18 cellular contexts compared by ENCODE assay signal in the genomic region with DNA sequence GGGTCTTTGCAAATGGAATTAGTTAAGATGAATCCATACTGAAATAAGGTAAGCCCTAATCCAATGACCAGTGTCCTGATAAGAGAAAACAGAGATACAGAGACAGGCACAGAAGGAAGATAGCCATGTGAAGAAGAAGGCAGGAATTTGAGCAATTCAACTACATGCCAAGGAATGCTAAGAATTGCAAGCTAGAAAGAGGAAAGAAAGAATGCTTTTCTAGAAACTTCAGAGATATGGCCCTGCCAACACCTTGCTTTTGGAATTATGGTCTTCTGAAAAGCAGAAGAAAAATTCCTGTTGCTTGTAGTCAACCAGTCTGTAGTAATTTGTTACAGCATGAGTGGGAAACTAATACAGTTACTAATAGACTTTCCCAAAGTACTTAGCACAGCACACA.
DNase-seq lines count a peak whose midpoint lies in the region; ATAC-seq and TF ChIP-seq lines count a peak whose summit lies in the region.
"Had no signal": no experiment of that assay in that cellular context is flagged by ENCODE, and none has a peak within 500 bp of the region (broad histone marks: within the 10 kb centered on the region; RNA-seq: fewer than 3 reads in every experiment).

No MANE protein-coding gene starts in this region.

- H3K4me1 ChIP-seq in endodermal cell (ENCODE audit: control insufficient read depth, insufficient read depth, low read length) (peaks cover 8% of the 10 kb centered on the region), mesodermal cell (ENCODE audit: control insufficient read depth, insufficient read depth, low read length, poor library complexity, severe bottlenecking) (peaks cover 4% of the 10 kb centered on the region), smooth muscle cell (ENCODE audit: low read depth) (no peaks in the 10 kb centered on the region), PC-3 (ENCODE audit: insufficient read depth, low read length) (no peaks in the 10 kb centered on the region; the same call in 1 of the 2 replicates)

- H3K27ac ChIP-seq in endodermal cell (ENCODE audit: low read depth, low read length): no peak overlapping the region
- H3K27ac ChIP-seq in mesodermal cell (ENCODE audit: low read depth, low read length, severe bottlenecking): peak overlapping the region; percentile 87
- no peak overlapping the region for H3K27ac ChIP-seq in smooth muscle cell (ENCODE audit: low read depth)
- H3K27ac ChIP-seq in PC-3 (ENCODE audit: low read length): no peak overlapping the region

- H3K9ac ChIP-seq in endodermal cell (ENCODE audit: extremely low read depth, low read length, poor library complexity, severe bottlenecking) (no peak overlapping the region), smooth muscle cell (ENCODE audit: low read depth) (no peak overlapping the region), PC-3 (ENCODE audit: low read length) (no peak overlapping the region)

- no peaks in the 10 kb centered on the region for H3K36me3 ChIP-seq in endodermal cell (ENCODE audit: control insufficient read depth, insufficient read depth, low read length)
- H3K36me3 ChIP-seq in mesodermal cell (ENCODE audit: control insufficient read depth, insufficient read depth, low read length): no peaks in the 10 kb centered on the region
- no peaks in the 10 kb centered on the region for H3K36me3 ChIP-seq in smooth muscle cell (ENCODE audit: low read depth)
- no peaks in the 10 kb centered on the region for H3K36me3 ChIP-seq in PC-3 (ENCODE audit: low read depth, low read length)

- H3K9me3 Mint-ChIP-seq in WTC11 (no peaks in the 10 kb centered on the region), endodermal cell (no peaks in the 10 kb centered on the region)

- DNase-seq in GM03348 (ENCODE audit: low spot score) (peak; percentile 12), WTC11 (ENCODE audit: low spot score) (no peak), endodermal cell (no peak), smooth muscle cell (lab: John Stamatoyannopoulos, UW; ENCODE audit: unreplicated experiment) (no peak), PC-3 (no peak), NCI-H2029 treated with DMSO at 0.1 percent for 48 hours (lab: John Stamatoyannopoulos, UW) (no peak)
- DNase-seq: CD4-positive, CD25-positive, alpha-beta regulatory T cell; DMS53; KBM-7; NCI-H1048; NCI-H1436 treated with DMSO at 0.1 percent for 48 hours; NCI-H2081 treated with DMSO at 0.1 percent for 48 hours; NCI-H524 treated with DMSO at 0.1 percent for 48 hours; SHP77 had no signal

- H3K4me1 Mint-ChIP-seq in WTC11: peaks cover 7% of the 10 kb centered on the region
- H3K4me1 Mint-ChIP-seq in endodermal cell: no peaks in the 10 kb centered on the region
- H3K4me1 Mint-ChIP-seq: B cell; CD4-positive, CD25-positive, alpha-beta regulatory T cell had no signal

- H2AFZ ChIP-seq in smooth muscle cell (ENCODE audit: low read depth) (no peak overlapping the region), PC-3 (ENCODE audit: low read length) (no peak overlapping the region)

- H3K9me2 ChIP-seq in PC-3 (replicated peaks; ENCODE audit: low read length): no peaks in the 10 kb centered on the region

- no peaks in the 10 kb centered on the region for H3K36me3 Mint-ChIP-seq in WTC11
- no peaks in the 10 kb centered on the region for H3K36me3 Mint-ChIP-seq in endodermal cell (ENCODE audit: low read depth)
- H3K36me3 Mint-ChIP-seq: CD4-positive, CD25-positive, alpha-beta regulatory T cell had no signal

- TF ChIP-seq CTCF in WTC11 (IDR thresholded peaks at IDR 0.05) (no peak), endodermal cell (conservative IDR thresholded peaks at IDR 0.05) (no peak), smooth muscle cell (IDR thresholded peaks at IDR 0.05; ENCODE audit: borderline replicate concordance, insufficient read depth, poor library complexity, severe bottlenecking) (no peak), PC-3 (conservative IDR thresholded peaks at IDR 0.05; ENCODE audit: low read depth, low read length) (no peak)

- no TSS peak for BruUV-seq in PC-3 (replicated peaks; lab: Mats Ljungman, UMichigan)

- H3K4me2 ChIP-seq in smooth muscle cell (no peak overlapping the region), PC-3 (ENCODE audit: low read length) (no peak overlapping the region)

- H3K79me2 ChIP-seq in smooth muscle cell (ENCODE audit: low read depth) (no peaks in the 10 kb centered on the region), PC-3 (ENCODE audit: low read length) (no peaks in the 10 kb centered on the region)

- H3K27me3 ChIP-seq in endodermal cell (ENCODE audit: control insufficient read depth, insufficient read depth, low read length, poor library complexity, severe bottlenecking) (no peaks in the 10 kb centered on the region), smooth muscle cell (ENCODE audit: low read depth) (no peaks in the 10 kb centered on the region), PC-3 (ENCODE audit: low read length) (no peaks in the 10 kb centered on the region)

- H3K27me3 Mint-ChIP-seq in WTC11 (ENCODE audit: low read depth): peaks cover 15% of the 10 kb centered on the region
- H3K27me3 Mint-ChIP-seq in endodermal cell (ENCODE audit: insufficient read depth): peaks cover 2% of the 10 kb centered on the region
- H3K27me3 Mint-ChIP-seq: B cell; CD4-positive, CD25-positive, alpha-beta regulatory T cell had no signal

- ATAC-seq in WTC11 (peak; percentile 57; the same call in 1 of the 2 replicates), PC-3 (no peak)
- no peak for ATAC-seq in activated CD4-positive, CD25-positive, alpha-beta regulatory T cell treated with anti-CD3 and anti-CD28 coated beads, Interleukin-2, amount 50 U/mL, for 24 hours
- ATAC-seq: HCT116 had no signal

- H3K27ac Mint-ChIP-seq in WTC11 (no peak overlapping the region), endodermal cell (no peak overlapping the region)
- H3K27ac Mint-ChIP-seq: B cell; CD4-positive, CD25-positive, alpha-beta regulatory T cell had no signal

- CTCF ChIA-PET in WTC11 (lab: Charles Lee) (no interaction called here), PC-3 (lab: Charles Lee) (no interaction called here)

- intact Hi-C loops in PC-3 (cut with micrococcal nuclease): no loop called here

- H3K9me3 ChIP-seq in endodermal cell (ENCODE audit: control insufficient read depth, low read length): no peaks in the 10 kb centered on the region
- no peaks in the 10 kb centered on the region for H3K9me3 ChIP-seq in mesodermal cell (ENCODE audit: control insufficient read depth, low read length)
- H3K9me3 ChIP-seq in smooth muscle cell (replicated peaks; ENCODE audit: low read depth): no peaks in the 10 kb centered on the region
- H3K9me3 ChIP-seq in PC-3 (ENCODE audit: low read length): no peaks in the 10 kb centered on the region

- POLR2A ChIA-PET in WTC11 (lab: Charles Lee): no interaction called here
- POLR2A ChIA-PET in PC-3 (lab: Charles Lee; ENCODE audit: unreplicated experiment): no interaction called here

- H3F3A ChIP-seq in smooth muscle cell (ENCODE audit: low read depth) (no peaks in the 10 kb centered on the region), PC-3 (ENCODE audit: low read length, unreplicated experiment) (no peaks in the 10 kb centered on the region)

- H4K20me1 ChIP-seq in smooth muscle cell (ENCODE audit: low read depth): no peaks in the 10 kb centered on the region
- no peaks in the 10 kb centered on the region for H4K20me1 ChIP-seq in PC-3 (ENCODE audit: low read length)

- peak overlapping the region; percentile 13 for H3K4me3 ChIP-seq in endodermal cell (ENCODE audit: low read length)
- H3K4me3 ChIP-seq in mesodermal cell (ENCODE audit: extremely low read depth, insufficient read depth, low read length, poor library complexity, severe bottlenecking): no peak overlapping the region
- H3K4me3 ChIP-seq in smooth muscle cell: no peak overlapping the region
- H3K4me3 ChIP-seq in PC-3 (ENCODE audit: low read length): no peak overlapping the region

- no peak overlapping the region for H3K4me3 Mint-ChIP-seq in WTC11
- no peak overlapping the region for H3K4me3 Mint-ChIP-seq in endodermal cell
- H3K4me3 Mint-ChIP-seq: B cell; CD4-positive, CD25-positive, alpha-beta regulatory T cell had no signal

TF ChIP-seq in WTC11, 78 proteins besides CTCF, POLR2A, EP300 and RAD21 (continues in another document):
- TF ChIP-seq, protein P1, sequence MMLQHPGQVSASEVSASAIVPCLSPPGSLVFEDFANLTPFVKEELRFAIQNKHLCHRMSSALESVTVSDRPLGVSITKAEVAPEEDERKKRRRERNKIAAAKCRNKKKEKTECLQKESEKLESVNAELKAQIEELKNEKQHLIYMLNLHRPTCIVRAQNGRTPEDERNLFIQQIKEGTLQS (CRISPR knock-in tag; conservative IDR thresholded peaks at IDR 0.05): no peak
- TF ChIP-seq CREB1 (CRISPR knock-in tag; IDR thresholded peaks at IDR 0.05) (no peak), ZNF219 (CRISPR knock-in tag; IDR thresholded peaks at IDR 0.05; ENCODE audit: borderline replicate concordance) (no peak), ZNF416 (CRISPR knock-in tag; IDR thresholded peaks at IDR 0.05) (no peak), SOX15 (CRISPR knock-in tag; IDR thresholded peaks at IDR 0.05) (no peak), RELA (CRISPR knock-in tag; IDR thresholded peaks at IDR 0.05; ENCODE audit: borderline replicate concordance) (no peak), GTF2I (CRISPR knock-in tag; conservative IDR thresholded peaks at IDR 0.05) (no peak)
- TF ChIP-seq, protein P2, sequence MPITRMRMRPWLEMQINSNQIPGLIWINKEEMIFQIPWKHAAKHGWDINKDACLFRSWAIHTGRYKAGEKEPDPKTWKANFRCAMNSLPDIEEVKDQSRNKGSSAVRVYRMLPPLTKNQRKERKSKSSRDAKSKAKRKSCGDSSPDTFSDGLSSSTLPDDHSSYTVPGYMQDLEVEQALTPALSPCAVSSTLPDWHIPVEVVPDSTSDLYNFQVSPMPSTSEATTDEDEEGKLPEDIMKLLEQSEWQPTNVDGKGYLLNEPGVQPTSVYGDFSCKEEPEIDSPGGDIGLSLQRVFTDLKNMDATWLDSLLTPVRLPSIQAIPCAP (CRISPR knock-in tag; IDR thresholded peaks at IDR 0.05): no peak
